In the genomic region with DNA sequence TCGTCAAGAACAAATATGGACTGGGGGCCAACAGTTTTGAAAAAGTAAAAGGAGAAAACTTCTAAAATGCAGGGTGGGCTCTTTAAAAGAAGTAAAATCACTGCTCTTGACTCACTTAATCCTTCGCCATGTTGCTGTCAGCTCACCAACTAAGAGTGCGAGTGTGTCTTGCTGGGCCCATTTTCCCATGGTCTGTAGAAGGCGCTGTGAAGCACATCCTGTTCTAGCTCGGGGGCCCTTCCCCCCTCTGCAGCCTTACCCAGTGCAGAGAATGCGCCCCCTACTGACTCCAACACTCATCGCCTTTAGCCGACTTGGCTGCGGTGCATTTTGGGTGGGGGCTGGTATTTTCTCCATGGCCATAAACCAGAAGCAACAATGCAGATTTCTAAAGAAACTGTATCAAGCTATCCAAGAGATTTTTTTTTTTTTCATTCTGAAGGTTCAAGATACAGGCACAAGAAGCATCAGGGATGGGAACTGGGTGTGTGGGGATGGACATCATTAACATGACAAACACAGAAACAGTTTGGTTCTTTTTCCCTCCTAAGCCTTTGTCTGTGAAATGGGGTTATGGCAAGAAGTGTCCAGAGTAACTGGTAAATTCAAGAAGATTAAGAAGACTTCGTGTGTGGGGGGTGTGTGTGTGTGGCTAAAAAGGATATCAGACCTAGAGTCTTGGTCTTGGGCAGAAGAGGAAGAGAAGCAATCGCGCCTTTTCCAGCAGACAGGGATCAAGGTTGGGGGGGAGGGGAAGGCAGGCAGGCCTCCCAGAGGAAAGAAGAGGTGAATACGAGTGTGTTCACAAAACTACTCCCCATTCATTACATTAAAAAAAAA, we compare ENCODE assay signal across 8 cellular contexts. TPM values are rescaled to one million over a fixed set of nuclear protein-coding genes. Genes with fewer than 3 reads are reported as not detected.
A peak's percentile ranks its signal among the peaks of the same experiment; 100 is the strongest.
DNase-seq lines count a peak whose midpoint lies in the region; ATAC-seq and TF ChIP-seq lines count a peak whose summit lies in the region.

No MANE protein-coding gene starts in this region.

- ATAC-seq in GM21390 (IDR thresholded peaks at IDR 0.05; ENCODE audit: unreplicated experiment) = peak; percentile 58
- ATAC-seq in mucosa of descending colon = peak; percentile 81

- peak; percentile 96 to 98 for DNase-seq in Caco-2
- peak; percentile 97 for DNase-seq in NT2/D1 (ENCODE audit: low read depth, low spot score)
- DNase-seq in activated CD8-positive, alpha-beta memory T cell treated with anti-CD3 and anti-CD28 coated beads, Interleukin-2, amount 50 U/mL, for 4 hours = peak; percentile 89
- peak; percentile 88 for DNase-seq in epithelial cell of prostate (ENCODE audit: low read depth, low spot score)
- peak; percentile 91 to 99 (median 92) for DNase-seq in mucosa of descending colon
- peak; percentile 67 to 77 for DNase-seq in stimulated activated CD8-positive, alpha-beta memory T cell treated with anti-CD3 and anti-CD28 coated beads, Interleukin-4, amount 100 ng/mL, for 1 hour (ENCODE audit: low read depth in 2 of 2, low spot score in 1 of 2)

- H3K9me3 Mint-ChIP-seq in Caco-2 (ENCODE audit: unreplicated experiment) = no peaks in the 10 kb centered on the region

- H3K4me3 Mint-ChIP-seq in Caco-2 (ENCODE audit: unreplicated experiment) = peak overlapping the region; percentile 90

- CTCF ChIA-PET in Caco-2 (lab: Charles Lee) = interaction anchor here (0.5 to 6.5 kb wide), 33 partner anchors 8 to 1784 kb away, joined by 3 to 116 read pairs (median 4); a partner anchor contains a TSS

- H3K4me1 Mint-ChIP-seq in Caco-2 (ENCODE audit: low read depth, unreplicated experiment) = peaks cover 56% of the 10 kb centered on the region

- intact Hi-C loops in Caco-2 (cut with micrococcal nuclease; ENCODE audit: unreplicated experiment) = loop anchor here (1.0 kb wide), 4 partner anchors 13 to 135 kb away; no protein-coding TSS in a partner anchor
- intact Hi-C loops in mucosa of descending colon (cut with DNase I, micrococcal nuclease) = loop anchor here (10.0 kb wide), 1 partner anchor 135 kb away; a partner anchor contains a TSS

- peak overlapping the region; percentile 89 for H3K27ac Mint-ChIP-seq in Caco-2 (ENCODE audit: unreplicated experiment)

- POLR2A ChIA-PET in Caco-2 (lab: Charles Lee) = interaction anchor here (0.6 to 4.2 kb wide), 6 partner anchors 13 to 139 kb away, joined by 3 to 105 read pairs (median 6); a partner anchor contains a TSS

- H3K27me3 ChIP-seq in Caco-2 (replicated peaks; ENCODE audit: control insufficient read depth, insufficient read depth, low read length) (no peaks in the 10 kb centered on the region), HUES6 (ENCODE audit: control insufficient read depth, insufficient read depth, low read length) (no peaks in the 10 kb centered on the region), NT2/D1 (ENCODE audit: insufficient read depth, insufficient read length) (no peaks in the 10 kb centered on the region)

- peaks cover 100% of the 10 kb centered on the region for H3K36me3 Mint-ChIP-seq in Caco-2 (ENCODE audit: insufficient read depth, unreplicated experiment)

- peak; percentile 99 for TF ChIP-seq CTCF in Caco-2 (IDR thresholded peaks at IDR 0.05; ENCODE audit: insufficient read depth in 1 of 2, low read depth in 1 of 2, low read length in 1 of 2, severe bottlenecking in 1 of 2, unreplicated experiment in 1 of 2)
- TF ChIP-seq CTCF in mucosa of descending colon (IDR thresholded peaks at IDR 0.05) = peak; percentile 84

- H3K9ac ChIP-seq in HUES6 (ENCODE audit: low read length) (peak overlapping the region; percentile 93), NT2/D1 (ENCODE audit: insufficient read length, low read depth) (peak overlapping the region; percentile 95)

- H3K27ac ChIP-seq in HUES6 (ENCODE audit: low read depth, low read length) = peak overlapping the region; percentile 93
- H3K27ac ChIP-seq in epithelial cell of prostate = peak overlapping the region; percentile 91

- H3K4me1 ChIP-seq in Caco-2 (peaks cover 50% of the 10 kb centered on the region), HUES6 (ENCODE audit: control insufficient read depth, insufficient read depth, low read length) (peaks cover 28% of the 10 kb centered on the region), NT2/D1 (ENCODE audit: insufficient read depth, insufficient read length) (peaks cover 3% of the 10 kb centered on the region), mucosa of descending colon (ENCODE audit: low read depth) (peaks cover 40% of the 10 kb centered on the region)

- BruUV-seq in Caco-2 (replicated peaks; lab: Mats Ljungman, UMichigan) = no TSS peak

- peak overlapping the region; percentile 96 for H3K4me3 ChIP-seq in Caco-2 (ENCODE audit: low read depth, low read length)
- peak overlapping the region; percentile 89 for H3K4me3 ChIP-seq in HUES6 (ENCODE audit: low read depth, low read length)
- H3K4me3 ChIP-seq in NT2/D1 (ENCODE audit: insufficient read length, low read depth) = peak overlapping the region; percentile 87
- peak overlapping the region; percentile 89 for H3K4me3 ChIP-seq in mucosa of descending colon

- H3K36me3 ChIP-seq in Caco-2 (ENCODE audit: control insufficient read depth, insufficient read depth, low read length) = peaks cover 8% of the 10 kb centered on the region
- peaks cover 76% of the 10 kb centered on the region for H3K36me3 ChIP-seq in HUES6 (ENCODE audit: control insufficient read depth, insufficient read depth, low read length)
- H3K36me3 ChIP-seq in NT2/D1 (ENCODE audit: insufficient read depth, insufficient read length, low read length) = peaks cover 72% of the 10 kb centered on the region
- peaks cover 3% of the 10 kb centered on the region for H3K36me3 ChIP-seq in mucosa of descending colon (ENCODE audit: low read depth)

- H3K9me3 ChIP-seq in Caco-2 (no peaks in the 10 kb centered on the region), HUES6 (ENCODE audit: control insufficient read depth, insufficient read depth, low read depth, low read length) (no peaks in the 10 kb centered on the region), NT2/D1 (ENCODE audit: insufficient read depth, low read length) (peaks cover 11% of the 10 kb centered on the region; the same call in 1 of the 2 replicates), mucosa of descending colon (no peaks in the 10 kb centered on the region)

- H3K27me3 Mint-ChIP-seq in Caco-2 (ENCODE audit: insufficient read depth, unreplicated experiment) = no peaks in the 10 kb centered on the region

RNA-seq across cellular contexts. Expression of a gene that starts 1.7 kb away (rescaled TPM):
- 154 and 157 TPM in 2 replicates for total RNA-seq in Caco-2 (2022)
- total RNA-seq in mucosa of descending colon = 10 to 100 TPM; 51.3 to 68.6 (median 61.4) TPM

RNA-seq across cellular contexts. Expression of a gene that starts 28.8 kb away (rescaled TPM):
- total RNA-seq in Caco-2 (2022) (170 and 188 TPM in 2 replicates), mucosa of descending colon (10 to 100 TPM; 30.9 to 39.5 (median 32.9) TPM)

RNA-seq across cellular contexts. Expression of a gene that starts 29.1 kb away (rescaled TPM):
- total RNA-seq in Caco-2 (2022) = 12.9 and 13.2 TPM in 2 replicates
- 1 to 10 TPM; 4.0 to 4.4 (median 4.4) TPM for total RNA-seq in mucosa of descending colon

Comparison
In these comparisons a context has a peak if more than half of its experiments do, and no peak if none do; other contexts are left out.
1. Peak in every context shown above with its lines: DNase-seq, ATAC-seq, H3K4me3 ChIP-seq and H3K27ac ChIP-seq.